In the genomic region with DNA sequence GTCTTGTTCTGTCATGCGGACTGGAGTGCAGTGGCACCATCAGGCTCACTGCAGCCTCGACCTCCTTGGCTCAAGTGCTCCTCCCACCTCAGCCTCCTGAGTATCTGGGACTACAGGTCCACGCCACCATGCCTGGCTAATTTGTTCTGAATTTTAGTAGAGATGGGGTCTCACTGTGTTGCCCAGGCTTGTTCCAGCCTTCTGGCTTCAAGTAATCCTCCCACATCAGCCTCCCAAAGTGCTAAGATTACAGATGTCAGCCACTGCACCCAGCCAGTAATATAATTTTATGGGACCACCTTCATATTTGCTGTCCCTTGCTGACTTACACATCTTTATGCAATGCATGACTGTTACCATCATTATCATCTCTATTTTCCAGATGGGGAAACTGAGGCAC, we compare ENCODE assay signal across 1 cellular context.
TF ChIP-seq lines count a peak whose summit lies in the region.

No MANE protein-coding gene starts in this region.

TF ChIP-seq in HCT116, 20 proteins besides CTCF, POLR2A, EP300 and RAD21 (continued from another document):
- TF ChIP-seq JUND (IDR thresholded peaks at IDR 0.05) (no peak), ZFX (IDR thresholded peaks at IDR 0.05) (no peak), CEBPB (IDR thresholded peaks at IDR 0.05; ENCODE audit: low read depth) (no peak), ELF1 (IDR thresholded peaks at IDR 0.05; ENCODE audit: borderline replicate concordance, low read depth) (no peak), EGR1 (IDR thresholded peaks at IDR 0.05; ENCODE audit: low read depth) (no peak)
- TF ChIP-seq, protein P1, sequence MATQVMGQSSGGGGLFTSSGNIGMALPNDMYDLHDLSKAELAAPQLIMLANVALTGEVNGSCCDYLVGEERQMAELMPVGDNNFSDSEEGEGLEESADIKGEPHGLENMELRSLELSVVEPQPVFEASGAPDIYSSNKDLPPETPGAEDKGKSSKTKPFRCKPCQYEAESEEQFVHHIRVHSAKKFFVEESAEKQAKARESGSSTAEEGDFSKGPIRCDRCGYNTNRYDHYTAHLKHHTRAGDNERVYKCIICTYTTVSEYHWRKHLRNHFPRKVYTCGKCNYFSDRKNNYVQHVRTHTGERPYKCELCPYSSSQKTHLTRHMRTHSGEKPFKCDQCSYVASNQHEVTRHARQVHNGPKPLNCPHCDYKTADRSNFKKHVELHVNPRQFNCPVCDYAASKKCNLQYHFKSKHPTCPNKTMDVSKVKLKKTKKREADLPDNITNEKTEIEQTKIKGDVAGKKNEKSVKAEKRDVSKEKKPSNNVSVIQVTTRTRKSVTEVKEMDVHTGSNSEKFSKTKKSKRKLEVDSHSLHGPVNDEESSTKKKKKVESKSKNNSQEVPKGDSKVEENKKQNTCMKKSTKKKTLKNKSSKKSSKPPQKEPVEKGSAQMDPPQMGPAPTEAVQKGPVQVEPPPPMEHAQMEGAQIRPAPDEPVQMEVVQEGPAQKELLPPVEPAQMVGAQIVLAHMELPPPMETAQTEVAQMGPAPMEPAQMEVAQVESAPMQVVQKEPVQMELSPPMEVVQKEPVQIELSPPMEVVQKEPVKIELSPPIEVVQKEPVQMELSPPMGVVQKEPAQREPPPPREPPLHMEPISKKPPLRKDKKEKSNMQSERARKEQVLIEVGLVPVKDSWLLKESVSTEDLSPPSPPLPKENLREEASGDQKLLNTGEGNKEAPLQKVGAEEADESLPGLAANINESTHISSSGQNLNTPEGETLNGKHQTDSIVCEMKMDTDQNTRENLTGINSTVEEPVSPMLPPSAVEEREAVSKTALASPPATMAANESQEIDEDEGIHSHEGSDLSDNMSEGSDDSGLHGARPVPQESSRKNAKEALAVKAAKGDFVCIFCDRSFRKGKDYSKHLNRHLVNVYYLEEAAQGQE (IDR thresholded peaks at IDR 0.05; ENCODE audit: low read depth), result no peak
- TF ChIP-seq, protein P2, sequence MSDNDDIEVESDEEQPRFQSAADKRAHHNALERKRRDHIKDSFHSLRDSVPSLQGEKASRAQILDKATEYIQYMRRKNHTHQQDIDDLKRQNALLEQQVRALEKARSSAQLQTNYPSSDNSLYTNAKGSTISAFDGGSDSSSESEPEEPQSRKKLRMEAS (IDR thresholded peaks at IDR 0.05), result no peak
TF ChIP-seq in HCT116: peak in this region for 0.
